ENCODE assay signal across 1 cellular context in the genomic region with DNA sequence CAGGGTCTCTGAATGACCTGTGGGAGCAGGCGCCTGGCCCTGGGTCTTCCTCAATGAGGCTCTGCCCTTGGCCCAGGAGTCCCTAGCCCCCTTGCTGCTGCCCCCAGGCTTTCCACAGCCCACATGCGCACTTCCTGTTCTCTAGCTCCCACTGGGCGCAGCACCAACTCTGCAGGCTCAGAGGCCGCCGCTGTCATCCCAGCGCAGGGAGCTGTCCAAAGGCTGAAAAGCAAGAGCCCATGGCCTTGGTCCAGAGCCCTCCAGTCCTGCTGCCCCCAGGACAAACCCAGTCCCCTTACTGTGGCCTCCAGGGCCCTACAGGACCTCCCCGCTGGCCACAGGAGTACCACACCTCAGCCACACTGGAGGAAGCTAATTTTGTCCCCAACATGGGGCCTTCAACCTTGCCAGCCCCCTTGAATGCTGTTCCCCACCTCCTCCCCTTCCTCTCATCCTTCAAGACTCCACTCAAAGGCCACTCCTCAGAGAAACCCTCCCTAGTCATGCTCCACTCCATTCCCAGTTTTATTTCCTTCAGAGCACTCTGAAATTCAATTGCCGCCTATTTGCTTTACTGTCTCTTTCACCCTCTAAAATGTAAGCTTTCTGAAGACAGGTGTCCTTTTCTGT.
TF ChIP-seq lines count a peak whose summit lies in the region.

No MANE protein-coding gene starts in this region.

TF ChIP-seq in K562, 482 proteins besides CTCF, POLR2A, EP300 and RAD21 (continued from another document and continues in another):
- TF ChIP-seq UBTF (IDR thresholded peaks at IDR 0.05; ENCODE audit: borderline replicate concordance in 1 of 2, low read depth in 2 of 2, low read length in 2 of 2) (no peak), ESRRB (CRISPR knock-in tag; IDR thresholded peaks at IDR 0.05; ENCODE audit: borderline replicate concordance) (no peak), MAFK (IDR thresholded peaks at IDR 0.05; ENCODE audit: low read length) (no peak), DMBX1 (CRISPR knock-in tag; IDR thresholded peaks at IDR 0.05; ENCODE audit: borderline replicate concordance) (peak; percentile 67; the same call in 1 of the 2 replicates), ARHGAP35 (IDR thresholded peaks at IDR 0.05; ENCODE audit: partially characterized antibody) (no peak), SIN3B (IDR thresholded peaks at IDR 0.05; ENCODE audit: low read depth) (no peak), NFIC (IDR thresholded peaks at IDR 0.05) (no peak), PURB (CRISPR knock-in tag; IDR thresholded peaks at IDR 0.05; ENCODE audit: low read depth) (no peak), ZNF324 (CRISPR knock-in tag; IDR thresholded peaks at IDR 0.05) (no peak), POLR2H (tag; IDR thresholded peaks at IDR 0.05; ENCODE audit: low read depth) (no peak), PHF21A (IDR thresholded peaks at IDR 0.05; ENCODE audit: borderline replicate concordance, low read depth) (no peak), CREBBP (IDR thresholded peaks at IDR 0.05; ENCODE audit: low read depth, low read length) (no peak), ARID3B (CRISPR knock-in tag; IDR thresholded peaks at IDR 0.05; ENCODE audit: borderline replicate concordance) (no peak), E2F3 (CRISPR knock-in tag; IDR thresholded peaks at IDR 0.05) (no peak), SETDB1 (IDR thresholded peaks at IDR 0.05; ENCODE audit: low read length) (no peak), ERF (CRISPR knock-in tag; IDR thresholded peaks at IDR 0.05) (no peak), TEAD2 (tag; IDR thresholded peaks at IDR 0.05) (no peak), GTF2F1 (IDR thresholded peaks at IDR 0.05; ENCODE audit: low read depth, low read length) (no peak), BCLAF1 (IDR thresholded peaks at IDR 0.05; ENCODE audit: borderline replicate concordance in 1 of 2, control insufficient read depth in 1 of 2, low read depth in 2 of 2, low read length in 1 of 2) (no peak), SNRNP70 (optimal IDR thresholded peaks at IDR 0.05; ENCODE audit: low read depth, low read length) (no peak), AFF4 (CRISPR knock-in tag; IDR thresholded peaks at IDR 0.05) (no peak), NR2C1 (IDR thresholded peaks at IDR 0.05) (no peak), NR2C1 (tag; IDR thresholded peaks at IDR 0.05) (no peak), C11orf30 (IDR thresholded peaks at IDR 0.05; ENCODE audit: low read depth) (no peak), ZNF79 (CRISPR knock-in tag; IDR thresholded peaks at IDR 0.05; ENCODE audit: low read depth) (no peak), ELK3 (CRISPR knock-in tag; IDR thresholded peaks at IDR 0.05) (no peak), ATF6 (CRISPR knock-in tag; IDR thresholded peaks at IDR 0.05) (no peak), PRMT5 (CRISPR knock-in tag; IDR thresholded peaks at IDR 0.05) (peak; percentile 90)
- TF ChIP-seq, protein P1, sequence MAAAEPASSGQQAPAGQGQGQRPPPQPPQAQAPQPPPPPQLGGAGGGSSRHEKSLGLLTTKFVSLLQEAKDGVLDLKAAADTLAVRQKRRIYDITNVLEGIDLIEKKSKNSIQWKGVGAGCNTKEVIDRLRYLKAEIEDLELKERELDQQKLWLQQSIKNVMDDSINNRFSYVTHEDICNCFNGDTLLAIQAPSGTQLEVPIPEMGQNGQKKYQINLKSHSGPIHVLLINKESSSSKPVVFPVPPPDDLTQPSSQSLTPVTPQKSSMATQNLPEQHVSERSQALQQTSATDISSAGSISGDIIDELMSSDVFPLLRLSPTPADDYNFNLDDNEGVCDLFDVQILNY (CRISPR knock-in tag; IDR thresholded peaks at IDR 0.05), result no peak
- TF ChIP-seq, protein P2, sequence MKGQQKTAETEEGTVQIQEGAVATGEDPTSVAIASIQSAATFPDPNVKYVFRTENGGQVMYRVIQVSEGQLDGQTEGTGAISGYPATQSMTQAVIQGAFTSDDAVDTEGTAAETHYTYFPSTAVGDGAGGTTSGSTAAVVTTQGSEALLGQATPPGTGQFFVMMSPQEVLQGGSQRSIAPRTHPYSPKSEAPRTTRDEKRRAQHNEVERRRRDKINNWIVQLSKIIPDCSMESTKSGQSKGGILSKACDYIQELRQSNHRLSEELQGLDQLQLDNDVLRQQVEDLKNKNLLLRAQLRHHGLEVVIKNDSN (CRISPR knock-in tag; IDR thresholded peaks at IDR 0.05), result no peak
- TF ChIP-seq, protein P3, sequence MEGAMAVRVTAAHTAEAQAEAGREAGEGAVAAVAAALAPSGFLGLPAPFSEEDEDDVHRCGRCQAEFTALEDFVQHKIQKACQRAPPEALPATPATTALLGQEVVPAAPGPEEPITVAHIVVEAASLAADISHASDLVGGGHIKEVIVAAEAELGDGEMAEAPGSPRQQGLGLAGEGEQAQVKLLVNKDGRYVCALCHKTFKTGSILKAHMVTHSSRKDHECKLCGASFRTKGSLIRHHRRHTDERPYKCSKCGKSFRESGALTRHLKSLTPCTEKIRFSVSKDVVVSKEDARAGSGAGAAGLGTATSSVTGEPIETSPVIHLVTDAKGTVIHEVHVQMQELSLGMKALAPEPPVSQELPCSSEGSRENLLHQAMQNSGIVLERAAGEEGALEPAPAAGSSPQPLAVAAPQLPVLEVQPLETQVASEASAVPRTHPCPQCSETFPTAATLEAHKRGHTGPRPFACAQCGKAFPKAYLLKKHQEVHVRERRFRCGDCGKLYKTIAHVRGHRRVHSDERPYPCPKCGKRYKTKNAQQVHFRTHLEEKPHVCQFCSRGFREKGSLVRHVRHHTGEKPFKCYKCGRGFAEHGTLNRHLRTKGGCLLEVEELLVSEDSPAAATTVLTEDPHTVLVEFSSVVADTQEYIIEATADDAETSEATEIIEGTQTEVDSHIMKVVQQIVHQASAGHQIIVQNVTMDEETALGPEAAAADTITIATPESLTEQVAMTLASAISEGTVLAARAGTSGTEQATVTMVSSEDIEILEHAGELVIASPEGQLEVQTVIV (CRISPR knock-in tag; IDR thresholded peaks at IDR 0.05; ENCODE audit: borderline replicate concordance), result no peak
- TF ChIP-seq, protein P4, sequence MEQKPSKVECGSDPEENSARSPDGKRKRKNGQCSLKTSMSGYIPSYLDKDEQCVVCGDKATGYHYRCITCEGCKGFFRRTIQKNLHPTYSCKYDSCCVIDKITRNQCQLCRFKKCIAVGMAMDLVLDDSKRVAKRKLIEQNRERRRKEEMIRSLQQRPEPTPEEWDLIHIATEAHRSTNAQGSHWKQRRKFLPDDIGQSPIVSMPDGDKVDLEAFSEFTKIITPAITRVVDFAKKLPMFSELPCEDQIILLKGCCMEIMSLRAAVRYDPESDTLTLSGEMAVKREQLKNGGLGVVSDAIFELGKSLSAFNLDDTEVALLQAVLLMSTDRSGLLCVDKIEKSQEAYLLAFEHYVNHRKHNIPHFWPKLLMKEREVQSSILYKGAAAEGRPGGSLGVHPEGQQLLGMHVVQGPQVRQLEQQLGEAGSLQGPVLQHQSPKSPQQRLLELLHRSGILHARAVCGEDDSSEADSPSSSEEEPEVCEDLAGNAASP (IDR thresholded peaks at IDR 0.05), result no peak
- TF ChIP-seq, protein P5, sequence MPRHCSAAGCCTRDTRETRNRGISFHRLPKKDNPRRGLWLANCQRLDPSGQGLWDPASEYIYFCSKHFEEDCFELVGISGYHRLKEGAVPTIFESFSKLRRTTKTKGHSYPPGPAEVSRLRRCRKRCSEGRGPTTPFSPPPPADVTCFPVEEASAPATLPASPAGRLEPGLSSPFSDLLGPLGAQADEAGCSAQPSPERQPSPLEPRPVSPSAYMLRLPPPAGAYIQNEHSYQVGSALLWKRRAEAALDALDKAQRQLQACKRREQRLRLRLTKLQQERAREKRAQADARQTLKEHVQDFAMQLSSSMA (CRISPR knock-in tag; IDR thresholded peaks at IDR 0.05), result no peak
